7 cellular contexts compared by ENCODE assay signal in genomic region chr1:200930285-200930684, GRCh38. TPM values are rescaled to one million over a fixed set of nuclear protein-coding genes. Genes with fewer than 3 reads are reported as not detected.
"Had no signal": no experiment of that assay in that cellular context is flagged by ENCODE, and none has a peak within 500 bp of the region (broad histone marks: within the 10 kb centered on the region; RNA-seq: fewer than 3 reads in every experiment).

No MANE protein-coding gene starts in this region.

RNA-seq across cellular contexts. Expression of gene INAVA, which starts 35.6 kb away (rescaled TPM):
- total RNA-seq: subcutaneous adipose tissue, tibial nerve had no signal

RNA-seq across cellular contexts. Expression of gene GPR25, which starts 57.5 kb away (rescaled TPM):
- total RNA-seq: stomach, subcutaneous adipose tissue, suprapubic skin, thoracic aorta, tibial nerve, ureter, urinary bladder had no signal
